Comparison of ENCODE assay signal across 18 cellular contexts in the genomic region with DNA sequence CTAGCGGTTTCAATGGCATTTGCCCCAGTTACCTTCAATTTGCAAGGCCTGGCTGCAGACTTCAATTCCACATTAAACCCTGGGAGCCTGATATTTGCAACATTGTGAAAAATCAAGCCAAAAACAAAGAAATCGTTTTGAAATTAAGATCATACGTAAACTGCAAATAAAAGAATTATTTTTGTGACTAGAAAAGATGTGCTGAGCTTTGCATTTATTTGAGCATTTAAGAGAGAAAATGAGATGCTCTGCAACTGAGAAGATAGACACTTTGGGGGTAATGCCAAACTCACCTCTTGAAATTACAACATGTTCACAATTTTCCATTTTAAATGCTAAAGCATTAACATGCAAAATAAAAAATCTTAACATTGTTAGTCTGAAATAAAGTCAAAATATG. TPM values are rescaled to one million over a fixed set of nuclear protein-coding genes. Genes with fewer than 3 reads are reported as not detected.
DNase-seq lines count a peak whose midpoint lies in the region; ATAC-seq, FAIRE-seq and TF ChIP-seq lines count a peak whose summit lies in the region.
"Had no signal": no experiment of that assay in that cellular context is flagged by ENCODE, and none has a peak within 500 bp of the region (broad histone marks: within the 10 kb centered on the region; RNA-seq: fewer than 3 reads in every experiment).

No MANE protein-coding gene starts in this region.

- CTCF ChIA-PET in A549 (lab: Yijun Ruan, JAX) = interaction anchor here (1.8 kb wide), 1 partner anchor 63 kb away, joined by 8 read pairs; no protein-coding TSS in a partner anchor
- CTCF ChIA-PET in CD4-positive, alpha-beta memory T cell (lab: Charles Lee; ENCODE audit: partially characterized antibody) = no interaction called here

- H3K4me3 Mint-ChIP-seq in CD4-positive, alpha-beta memory T cell = no peak overlapping the region
- H3K4me3 Mint-ChIP-seq in progenitor cell of endocrine pancreas (ENCODE audit: low read depth) = no peak overlapping the region
- H3K4me3 Mint-ChIP-seq: CD14-positive monocyte, H9 had no signal

- no peak overlapping the region for H3K4me2 ChIP-seq in A549

- ATAC-seq in A549 (no peak), HG02678 (IDR thresholded peaks at IDR 0.05; ENCODE audit: unreplicated experiment) (no peak), GM18505 (IDR thresholded peaks at IDR 0.05; ENCODE audit: unreplicated experiment) (no peak)

- H3K9me3 Mint-ChIP-seq in CD4-positive, alpha-beta memory T cell = no peaks in the 10 kb centered on the region
- H3K9me3 Mint-ChIP-seq in progenitor cell of endocrine pancreas (ENCODE audit: low read depth) = no peaks in the 10 kb centered on the region
- H3K9me3 Mint-ChIP-seq: CD14-positive monocyte, H9 had no signal

- H3K36me3 Mint-ChIP-seq in CD4-positive, alpha-beta memory T cell = peaks cover 49 to 70% of the 10 kb centered on the region in 2 donors
- H3K36me3 Mint-ChIP-seq in progenitor cell of endocrine pancreas (ENCODE audit: insufficient read depth) = peaks cover 26% of the 10 kb centered on the region

- peaks cover 66% of the 10 kb centered on the region for H3K36me3 ChIP-seq in CD4-positive, alpha-beta memory T cell (ENCODE audit: insufficient read depth, low read length)
- H3K36me3 ChIP-seq in adipocyte (ENCODE audit: control insufficient read depth, insufficient read depth, low read length, severe bottlenecking) = peaks cover 89% of the 10 kb centered on the region

- peaks cover 0 to 4% (median under 1%) of the 10 kb centered on the region in 4 donors for H3K4me1 Mint-ChIP-seq in CD4-positive, alpha-beta memory T cell
- H3K4me1 Mint-ChIP-seq in progenitor cell of endocrine pancreas (ENCODE audit: low read depth) = no peaks in the 10 kb centered on the region
- H3K4me1 Mint-ChIP-seq: CD14-positive monocyte had no signal

- no peak overlapping the region for H3K27ac Mint-ChIP-seq in CD4-positive, alpha-beta memory T cell
- H3K27ac Mint-ChIP-seq in progenitor cell of endocrine pancreas = peak overlapping the region; percentile 74
- H3K27ac Mint-ChIP-seq: CD14-positive monocyte had no signal

- DNase-seq in A549 (ENCODE audit: low read depth in 1 of 2, low spot score in 1 of 2) = no peak
- no peak for DNase-seq in CD4-positive, alpha-beta memory T cell
- DNase-seq in adipocyte (ENCODE audit: low read depth) = no peak
- no peak for DNase-seq in progenitor cell of endocrine pancreas (ENCODE audit: low spot score, unreplicated experiment)
- no peak for DNase-seq in 8988T
- DNase-seq: Caco-2; DMS153; H9; NCI-H1105 treated with DMSO at 0.1 percent for 48 hours; NCI-H1694; NCI-H2081 treated with DMSO at 0.1 percent for 48 hours; NK-92 treated with Interleukin-12 subunit alpha and Interleukin-12 subunit beta, amount 100 ng/mL, for 24 hours; SHP77 had no signal

- H3K4me3 ChIP-seq in A549 = no peak overlapping the region
- no peak overlapping the region for H3K4me3 ChIP-seq in CD4-positive, alpha-beta memory T cell (ENCODE audit: low read length in 2 of 2)
- H3K4me3 ChIP-seq in adipocyte (ENCODE audit: low read length) = no peak overlapping the region
- H3K4me3 ChIP-seq: SK-N-MC had no signal

- whole genome bisulfite sequencing in A549 (ENCODE audit: missing lambda C conversion rate) = 72% methylated on average over 3 of the region's 3 CpGs

- no peaks in the 10 kb centered on the region for H3K27me3 Mint-ChIP-seq in CD4-positive, alpha-beta memory T cell
- H3K27me3 Mint-ChIP-seq in progenitor cell of endocrine pancreas = no peaks in the 10 kb centered on the region

- no peak for TF ChIP-seq POLR2A in A549 (IDR thresholded peaks at IDR 0.05; ENCODE audit: low read length)
- no peak for TF ChIP-seq POLR2A in GM18505 (IDR thresholded peaks at IDR 0.05; ENCODE audit: borderline replicate concordance, extremely low read depth, insufficient read depth, insufficient read length)

- H3K4me1 ChIP-seq in A549 (no peaks in the 10 kb centered on the region), adipocyte (ENCODE audit: control insufficient read depth, insufficient read depth, low read length) (peaks cover 37% of the 10 kb centered on the region)
- H3K4me1 ChIP-seq in CD4-positive, alpha-beta memory T cell (ENCODE audit: insufficient read depth, low read length) = no peaks in the 10 kb centered on the region
- H3K4me1 ChIP-seq: Caco-2 had no signal

- H3K9me3 ChIP-seq in A549 = no peaks in the 10 kb centered on the region
- no peaks in the 10 kb centered on the region for H3K9me3 ChIP-seq in CD4-positive, alpha-beta memory T cell (ENCODE audit: control insufficient read depth in 1 of 2, low read length in 2 of 2)
- H3K9me3 ChIP-seq in adipocyte (ENCODE audit: control insufficient read depth, low read length) = no peaks in the 10 kb centered on the region
- H3K9me3 ChIP-seq: Caco-2 had no signal

- peak; percentile 32 for FAIRE-seq in A549 (lab: Jason Lieb, UNC)
- FAIRE-seq: HTR-8/SVneo had no signal

- H3K27ac ChIP-seq in A549 = no peak overlapping the region
- peak overlapping the region; percentile 15 for H3K27ac ChIP-seq in CD4-positive, alpha-beta memory T cell (ENCODE audit: low read depth, low read length)
- H3K27ac ChIP-seq: SK-N-MC had no signal

- H3K27me3 ChIP-seq in CD4-positive, alpha-beta memory T cell (ENCODE audit: insufficient read depth, low read length) = no peaks in the 10 kb centered on the region
- H3K27me3 ChIP-seq in adipocyte (replicated peaks; ENCODE audit: control insufficient read depth, insufficient read depth, low read length) = no peaks in the 10 kb centered on the region

- TF ChIP-seq CTCF in A549 (IDR thresholded peaks at IDR 0.05) (no peak), progenitor cell of endocrine pancreas (IDR thresholded peaks at IDR 0.05; ENCODE audit: unreplicated experiment) (no peak)

- intact Hi-C loops in CD4-positive, alpha-beta memory T cell (cut with micrococcal nuclease) = no loop called here

- no peak for TF ChIP-seq EP300 in A549 (IDR thresholded peaks at IDR 0.05)

- POLR2A ChIA-PET in A549 (lab: Yijun Ruan, JAX) = no interaction called here
- POLR2A ChIA-PET in CD4-positive, alpha-beta memory T cell (lab: Charles Lee; ENCODE audit: partially characterized antibody) = no interaction called here

- no peak for TF ChIP-seq RAD21 in A549 (conservative IDR thresholded peaks at IDR 0.05 in 1 of 2, IDR thresholded peaks at IDR 0.05 in 1 of 2)

- peak overlapping the region; percentile 60 for H3K9ac ChIP-seq in adipocyte (ENCODE audit: low read length)

TF ChIP-seq in A549, 52 proteins besides CTCF, POLR2A, EP300 and RAD21:
- TF ChIP-seq EHMT2 (IDR thresholded peaks at IDR 0.05; ENCODE audit: low read depth) = no peak
- TF ChIP-seq, protein P1, sequence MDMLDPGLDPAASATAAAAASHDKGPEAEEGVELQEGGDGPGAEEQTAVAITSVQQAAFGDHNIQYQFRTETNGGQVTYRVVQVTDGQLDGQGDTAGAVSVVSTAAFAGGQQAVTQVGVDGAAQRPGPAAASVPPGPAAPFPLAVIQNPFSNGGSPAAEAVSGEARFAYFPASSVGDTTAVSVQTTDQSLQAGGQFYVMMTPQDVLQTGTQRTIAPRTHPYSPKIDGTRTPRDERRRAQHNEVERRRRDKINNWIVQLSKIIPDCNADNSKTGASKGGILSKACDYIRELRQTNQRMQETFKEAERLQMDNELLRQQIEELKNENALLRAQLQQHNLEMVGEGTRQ (IDR thresholded peaks at IDR 0.05) = no peak
- peak; percentile 81 for TF ChIP-seq MAFK (IDR thresholded peaks at IDR 0.05; ENCODE audit: partially characterized antibody)
TF ChIP-seq in A549: peak in this region for 1.

RNA-seq across cellular contexts. Expression of a gene that starts 46.6 kb away (rescaled TPM):
- 180 and 218 TPM in 2 replicates for polyA plus RNA-seq in A549 (2011; rRNA removed)
- 48.2 and 67.7 TPM in 2 replicates for polyA plus RNA-seq in A549 (2012; cell fraction: cytosol; rRNA removed)
- polyA plus RNA-seq in A549 (2012; cell fraction: nucleus; rRNA removed) = 58.1 and 58.3 TPM in 2 replicates
- polyA plus RNA-seq in A549 (2017; fragmentation: RNase III; extraction: RNeasy Plus Mini Kit Qiagen cat#74134 plus additional on column Dnase treatment) = 122 to 133 TPM (median 123 TPM) in 3 replicates
- polyA minus RNA-seq in A549 (2011; rRNA and poly(A)+ RNA removed) = 229 and 233 TPM in 2 replicates
- 100 to 1,000 TPM; 175 to 189 TPM for total RNA-seq in CD4-positive, alpha-beta memory T cell
- 100 to 1,000 TPM; 135 to 162 TPM for polyA plus RNA-seq in CD4-positive, alpha-beta memory T cell
- total RNA-seq in progenitor cell of endocrine pancreas = 213 and 219 TPM in 2 replicates
